15 cellular contexts compared by ENCODE assay signal in genomic region chr11:117830072-117830471, GRCh38. TPM values are rescaled to one million over a fixed set of nuclear protein-coding genes. Genes with fewer than 3 reads are reported as not detected.
DNase-seq lines count a peak whose midpoint lies in the region; ATAC-seq, FAIRE-seq and TF ChIP-seq lines count a peak whose summit lies in the region.
"Had no signal": no experiment of that assay in that cellular context is flagged by ENCODE, and none has a peak within 500 bp of the region (broad histone marks: within the 10 kb centered on the region; RNA-seq: fewer than 3 reads in every experiment).

No MANE protein-coding gene starts in this region.

- no peaks in the 10 kb centered on the region for H3K36me3 Mint-ChIP-seq in CD4-positive, alpha-beta memory T cell

- POLR2A ChIA-PET in CD4-positive, alpha-beta memory T cell (lab: Charles Lee; ENCODE audit: partially characterized antibody), result interaction anchor here (6.9 kb wide), 1 partner anchor 14 kb away, joined by 70 read pairs; no protein-coding TSS in a partner anchor
- POLR2A ChIA-PET in GM12878 (lab: Charles Lee), result interaction anchor here (0.7 to 1.3 kb wide), 2 partner anchors 115 to 117 kb away, joined by 3 to 5 read pairs; no protein-coding TSS in a partner anchor

- H3K27ac ChIP-seq in CD4-positive, alpha-beta memory T cell (ENCODE audit: low read depth, low read length), result no peak overlapping the region
- H3K27ac ChIP-seq in KOPT-K1 (ENCODE audit: low read depth, low read length, poor library complexity, severe bottlenecking) (peak overlapping the region; percentile 99), GM12878 (ENCODE audit: control insufficient read depth, insufficient read depth) (no peak overlapping the region), pancreas (peak overlapping the region in 3 of 4 donors; percentile 58 to 91 (median 86)), trophoblast cell (ENCODE audit: low read depth, low read length) (no peak overlapping the region)
- H3K27ac ChIP-seq: cardiac muscle cell had no signal

- H3K36me3 ChIP-seq in CD4-positive, alpha-beta memory T cell (ENCODE audit: insufficient read depth, low read length), result no peaks in the 10 kb centered on the region
- no peaks in the 10 kb centered on the region for H3K36me3 ChIP-seq in KOPT-K1 (ENCODE audit: insufficient read depth, low read length)
- no peaks in the 10 kb centered on the region for H3K36me3 ChIP-seq in GM12878 (ENCODE audit: control insufficient read depth in 2 of 2, insufficient read depth in 2 of 2, low read length in 1 of 2)
- no peaks in the 10 kb centered on the region for H3K36me3 ChIP-seq in pancreas
- H3K36me3 ChIP-seq in trophoblast cell (ENCODE audit: control insufficient read depth in 1 of 2, insufficient read depth in 2 of 2, low read length in 2 of 2), result no peaks in the 10 kb centered on the region
- H3K36me3 ChIP-seq: cardiac muscle cell had no signal

- FAIRE-seq in GM12878 (lab: Jason Lieb, UNC) (no peak), pancreas (lab: Jason Lieb, UNC) (no peak)

- no peaks in the 10 kb centered on the region for H3K9me3 ChIP-seq in CD4-positive, alpha-beta memory T cell (ENCODE audit: control insufficient read depth in 1 of 2, low read length in 2 of 2)
- H3K9me3 ChIP-seq in KOPT-K1 (ENCODE audit: insufficient read depth, low read length, poor library complexity, severe bottlenecking) (no peaks in the 10 kb centered on the region), GM12878 (replicated peaks; ENCODE audit: control insufficient read depth, insufficient read depth, low read length) (no peaks in the 10 kb centered on the region), pancreas (no peaks in the 10 kb centered on the region), trophoblast cell (ENCODE audit: insufficient read depth, low read depth, low read length) (peaks cover 2% of the 10 kb centered on the region)
- H3K9me3 ChIP-seq: gastroesophageal sphincter had no signal

- peak overlapping the region in 2 of 8 donors; percentile 59 for H3K4me3 Mint-ChIP-seq in CD4-positive, alpha-beta memory T cell

- BruUV-seq in GM12878 (replicated peaks; lab: Mats Ljungman, UMichigan), result no TSS peak

- no peak overlapping the region for H3K4ac ChIP-seq in trophoblast cell (ENCODE audit: low read depth, low read length)

- H2BK12ac ChIP-seq in trophoblast cell (ENCODE audit: low read length), result no peak overlapping the region

- H4K8ac ChIP-seq in trophoblast cell (ENCODE audit: low read depth, low read length), result no peak overlapping the region

- RAD21 ChIA-PET in GM12878 (lab: Charles Lee; ENCODE audit: unreplicated experiment), result interaction anchor here (0.6 to 22.6 kb wide), 4 partner anchors 13 to 223 kb away, joined by 3 to 393 read pairs (median 26); no protein-coding TSS in a partner anchor

- H4K91ac ChIP-seq in trophoblast cell (ENCODE audit: low read depth, low read length), result no peak overlapping the region

- CTCF ChIA-PET in CD4-positive, alpha-beta memory T cell (lab: Charles Lee; ENCODE audit: partially characterized antibody), result interaction anchor here (3.8 to 16.1 kb wide), 3 partner anchors 13 to 117 kb away, joined by 16 to 216 read pairs (median 59); no protein-coding TSS in a partner anchor
- CTCF ChIA-PET in GM12878 (lab: Yijun Ruan, JAX), result interaction anchor here (0.7 to 6.1 kb wide), 4 partner anchors 12 to 116 kb away, joined by 3 to 48 read pairs (median 12); no protein-coding TSS in a partner anchor

- no peak overlapping the region for H3K4me2 ChIP-seq in GM12878 (ENCODE audit: control insufficient read depth, insufficient read depth)
- no peak overlapping the region for H3K4me2 ChIP-seq in trophoblast cell (ENCODE audit: low read length)

- H3K9ac ChIP-seq in GM12878 (ENCODE audit: control insufficient read depth, insufficient read depth, low read length) (no peak overlapping the region), trophoblast cell (ENCODE audit: low read length) (no peak overlapping the region)

- no peaks in the 10 kb centered on the region for H3K79me2 ChIP-seq in GM12878 (ENCODE audit: control insufficient read depth, insufficient read depth, low read length)
- no peaks in the 10 kb centered on the region for H3K79me2 ChIP-seq in trophoblast cell (ENCODE audit: control insufficient read depth, insufficient read depth, low read length, poor library complexity)

- no peaks in the 10 kb centered on the region for H4K20me1 ChIP-seq in GM12878 (ENCODE audit: control insufficient read depth, insufficient read depth)

- no peak for DNase-seq in CD4-positive, alpha-beta memory T cell
- no peak for DNase-seq in GM12878 (ENCODE audit: low read depth, low spot score)
- DNase-seq in pancreas, result peak in 3 of 6 donors; percentile 14 to 51 (median 35)
- DNase-seq in trophoblast cell, result no peak
- DNase-seq: midbrain, NCI-H1048, NCI-H2171, SIG-M5 had no signal

- no peak for TF ChIP-seq POLR2A in GM12878 (IDR thresholded peaks at IDR 0.05; ENCODE audit: low read depth, low read length)

- ATAC-seq in GM12878 (no peak), pancreas (no peak), GM18498 (IDR thresholded peaks at IDR 0.05; ENCODE audit: unreplicated experiment) (no peak), HG03469 (IDR thresholded peaks at IDR 0.05; ENCODE audit: unreplicated experiment) (no peak)
- ATAC-seq: gastroesophageal sphincter had no signal

- no peak overlapping the region for H3K23ac ChIP-seq in trophoblast cell (ENCODE audit: low read length)

- peak overlapping the region in 6 of 7 donors; percentile 42 to 87 (median 76) for H3K27ac Mint-ChIP-seq in CD4-positive, alpha-beta memory T cell

- WGBS in GM12878 (ENCODE audit: insufficient coverage, insufficient replicate concordance, low lambda C conversion rate, missing lambda C conversion rate), result 89% methylated on average over 14 of the region's 14 CpGs
- 81 to 96% methylated on average over 14 of the region's 14 CpGs for WGBS in pancreas, 2 donors
- WGBS in trophoblast cell (ENCODE audit: extremely low coverage, insufficient coverage, insufficient read length), result no CpG with 5 or more reads among the region's 14 CpGs

- TF ChIP-seq CTCF in GM12878 (IDR thresholded peaks at IDR 0.05 in 2 of 3, conservative IDR thresholded peaks at IDR 0.05 in 1 of 3; ENCODE audit: control insufficient read depth in 2 of 3, extremely low read depth in 1 of 3, insufficient read depth in 1 of 3, low read depth in 3 of 3, low read length in 3 of 3), result no peak
- TF ChIP-seq CTCF in pancreas (IDR thresholded peaks at IDR 0.05), result no peak

- TF ChIP-seq EP300 in GM12878 (IDR thresholded peaks at IDR 0.05; ENCODE audit: borderline replicate concordance in 1 of 2, control insufficient read depth in 1 of 2, low read depth in 2 of 2, low read length in 2 of 2), result no peak

- no peak overlapping the region for H2BK5ac ChIP-seq in trophoblast cell (ENCODE audit: low read depth, low read length, poor library complexity)

- H3K4me3 ChIP-seq in CD4-positive, alpha-beta memory T cell (ENCODE audit: low read length in 2 of 2), result no peak overlapping the region
- H3K4me3 ChIP-seq in GM12878 (no peak overlapping the region), pancreas (no peak overlapping the region), trophoblast cell (ENCODE audit: low read depth, low read length) (no peak overlapping the region)
- H3K4me3 ChIP-seq: cardiac muscle cell, gastroesophageal sphincter had no signal

- intact Hi-C loops in CD4-positive, alpha-beta memory T cell (cut with micrococcal nuclease), result no loop called here
- intact Hi-C loops in GM12878 (cut with micrococcal nuclease; ENCODE audit: unreplicated experiment), result no loop called here
- intact Hi-C loops in pancreas (cut with DNase I), result no loop called here

- H2BK120ac ChIP-seq in trophoblast cell (ENCODE audit: insufficient read depth, low read length, poor library complexity), result no peak overlapping the region

- H3K27me3 ChIP-seq in CD4-positive, alpha-beta memory T cell (ENCODE audit: insufficient read depth, low read length), result no peaks in the 10 kb centered on the region
- no peaks in the 10 kb centered on the region for H3K27me3 ChIP-seq in GM12878 (replicated peaks in 1 of 2; ENCODE audit: control insufficient read depth in 2 of 2, insufficient read depth in 2 of 2, low read length in 1 of 2)
- no peaks in the 10 kb centered on the region for H3K27me3 ChIP-seq in pancreas
- H3K27me3 ChIP-seq in trophoblast cell (ENCODE audit: insufficient read depth, low read length), result no peaks in the 10 kb centered on the region
- H3K27me3 ChIP-seq: cardiac muscle cell had no signal

- H4K12ac ChIP-seq in trophoblast cell (ENCODE audit: low read depth, low read length), result no peak overlapping the region

- no peak overlapping the region for H3K18ac ChIP-seq in trophoblast cell (ENCODE audit: low read length)

- peaks cover 33% of the 10 kb centered on the region for H3K4me1 ChIP-seq in CD4-positive, alpha-beta memory T cell (ENCODE audit: insufficient read depth, low read length)
- peaks cover 11% of the 10 kb centered on the region for H3K4me1 ChIP-seq in GM12878 (ENCODE audit: control insufficient read depth, insufficient read depth, low read length)
- H3K4me1 ChIP-seq in pancreas, result peaks cover 12 to 25% (median 18%) of the 10 kb centered on the region in 3 donors
- H3K4me1 ChIP-seq in trophoblast cell (ENCODE audit: control insufficient read depth in 1 of 2, insufficient read depth in 2 of 2, low read length in 2 of 2), result peaks cover 8 to 9% of the 10 kb centered on the region in 2 experiments

- no peak for TF ChIP-seq RAD21 in GM12878 (IDR thresholded peaks at IDR 0.05; ENCODE audit: insufficient read depth, low read depth, low read length)

- SMC1A ChIA-PET in GM12878 (lab: Charles Lee; ENCODE audit: uncharacterized antibody, unreplicated experiment), result interaction anchor here (0.6 to 9.6 kb wide), 3 partner anchors 12 to 223 kb away, joined by 3 to 98 read pairs (median 3); no protein-coding TSS in a partner anchor

- in situ Hi-C loops in GM12878 (cut with MboI), result no loop called here

- H3K14ac ChIP-seq in trophoblast cell (ENCODE audit: low read length), result no peak overlapping the region

- no peaks in the 10 kb centered on the region for H3K27me3 Mint-ChIP-seq in CD4-positive, alpha-beta memory T cell

- no peak overlapping the region for H2AFZ ChIP-seq in GM12878 (ENCODE audit: control insufficient read depth, low read depth, low read length)
- H2AFZ ChIP-seq in trophoblast cell (ENCODE audit: insufficient read depth, low read length, poor library complexity), result no peak overlapping the region

- peaks cover 19 to 58% (median 36%) of the 10 kb centered on the region in 4 donors for H3K4me1 Mint-ChIP-seq in CD4-positive, alpha-beta memory T cell

- no peak overlapping the region for H2AK5ac ChIP-seq in trophoblast cell (ENCODE audit: low read length)

- H3K79me1 ChIP-seq in trophoblast cell (ENCODE audit: low read length), result no peaks in the 10 kb centered on the region

- H3K9me3 Mint-ChIP-seq in CD4-positive, alpha-beta memory T cell, result no peaks in the 10 kb centered on the region

RNA-seq across cellular contexts. Expression of gene FXYD2, which starts 5.5 kb away (rescaled TPM):
- 10 to 100 TPM in 1 of 2 experiments, 1 to 10 TPM in 1; 9.3 to 10.5 TPM for total RNA-seq in CD4-positive, alpha-beta memory T cell
- polyA plus RNA-seq in CD4-positive, alpha-beta memory T cell, result 1 to 10 TPM; 3.5 to 7.1 TPM
- 0.56 and 0.64 TPM in 2 replicates for total RNA-seq in GM12878 (2013; cell fraction: nucleolus; rRNA removed)
- 3.6 and 3.8 TPM in 2 replicates for total RNA-seq in GM12878 (2014; rRNA removed)
- total RNA-seq in GM12878 (2014; rRNA removed; fragmentation: Illumina TruSeq; extraction: Trizol), result 1.2 and 1.5 TPM in 2 replicates
- 1.8 and 2.0 TPM in 2 replicates for total RNA-seq in GM12878 (2021)
- 3.6 TPM for polyA plus RNA-seq in GM12878 (2011; ENCODE audit: low read depth)
- polyA plus RNA-seq in GM12878 (2011; rRNA removed), result 3.2 and 4.5 TPM in 2 replicates
- polyA plus RNA-seq in GM12878 (2011; cell fraction: cytosol; rRNA removed), result 9.8 TPM in 2 replicates
- 2.4 and 8.4 TPM in 2 replicates for polyA plus RNA-seq in GM12878 (2011; cell fraction: nucleus; rRNA removed)
- 4.5 and 6.7 TPM in 2 replicates for polyA plus RNA-seq in GM12878 (2012)
- 1.9 TPM in 1 of 2 replicates, not detected in the other for polyA plus RNA-seq in GM12878 (2014; fragmentation: Illumina TruSeq; extraction: Trizol)
- polyA plus RNA-seq in GM12878 (2014; fragmentation: Nextera tagmentation; extraction: Ambion mirVana), result 1 to 10 TPM; 1.6 to 1.9 TPM
- 2.0 and 2.9 TPM in 2 replicates for polyA plus RNA-seq in GM12878 (2014; rRNA removed)
- polyA plus RNA-seq in GM12878 (2016; fragmentation: Nextera tagmentation; extraction: Ambion mirVana), result 1 to 10 TPM; 3.3 to 4.1 TPM
- 2.9 and 5.7 TPM in 2 replicates for polyA minus RNA-seq in GM12878 (2011; rRNA and poly(A)+ RNA removed)
- polyA minus RNA-seq in GM12878 (2011; cell fraction: cytosol; rRNA and poly(A)+ RNA removed), result not detected in 2 replicates
- 1.5 and 1.9 TPM in 2 replicates for polyA minus RNA-seq in GM12878 (2011; cell fraction: nucleus; rRNA and poly(A)+ RNA removed)
- total RNA-seq in pancreas, result 100 to 1,000 TPM; 220 to 395 (median 314) TPM
- polyA plus RNA-seq in pancreas, result 1,000 to 10,000 TPM; 1,418 to 2,509 TPM
- polyA plus RNA-seq in trophoblast cell (2013), result not detected in 2 replicates
- total RNA-seq: G401 had no signal

RNA-seq across cellular contexts. Expression of gene DSCAML1, which starts 33.1 kb away (rescaled TPM):
- 1 to 10 TPM in 1 of 2 experiments, under 1 TPM in 1; 1.00 to 1.0 TPM for total RNA-seq in CD4-positive, alpha-beta memory T cell
- polyA plus RNA-seq in CD4-positive, alpha-beta memory T cell, result not detected
- total RNA-seq in GM12878 (2013; cell fraction: nucleolus; rRNA removed), result 0.48 and 1.6 TPM in 2 replicates
- total RNA-seq in GM12878 (2014; rRNA removed) (0.06 and 0.11 TPM in 2 replicates), GM12878 (2014; rRNA removed; fragmentation: Illumina TruSeq; extraction: Trizol) (0.05 and 0.09 TPM in 2 replicates), GM12878 (2021) (0.13 TPM in 2 replicates), pancreas (1 to 10 TPM in 5 of 6 donors, under 1 TPM in 1; 0.69 to 2.7 (median 1.8) TPM)
- 0.03 TPM for polyA plus RNA-seq in GM12878 (2011; ENCODE audit: low read depth)
- polyA plus RNA-seq in GM12878 (2011; rRNA removed) (0.18 and 0.20 TPM in 2 replicates), GM12878 (2014; fragmentation: Illumina TruSeq; extraction: Trizol) (0.06 and 0.11 TPM in 2 replicates), GM12878 (2014; fragmentation: Nextera tagmentation; extraction: Ambion mirVana) (under 1 TPM in 1 of 2 experiments, not detected in 1; 0.03 TPM), GM12878 (2014; rRNA removed) (0.06 and 0.10 TPM in 2 replicates), GM12878 (2016; fragmentation: Nextera tagmentation; extraction: Ambion mirVana) (under 1 TPM; 0.03 TPM), pancreas (1 to 10 TPM; 1.7 to 1.9 TPM)
- polyA plus RNA-seq in GM12878 (2011; cell fraction: cytosol; rRNA removed), result 0.39 and 0.47 TPM in 2 replicates
- polyA plus RNA-seq in GM12878 (2011; cell fraction: nucleus; rRNA removed), result 1.5 TPM in 2 replicates
- 0.15 and 0.39 TPM in 2 replicates for polyA plus RNA-seq in GM12878 (2012)
- polyA minus RNA-seq in GM12878 (2011; rRNA and poly(A)+ RNA removed), result 0.26 and 0.80 TPM in 2 replicates
- 0.27 TPM in 1 of 2 replicates, not detected in the other for polyA minus RNA-seq in GM12878 (2011; cell fraction: cytosol; rRNA and poly(A)+ RNA removed)
- polyA minus RNA-seq in GM12878 (2011; cell fraction: nucleus; rRNA and poly(A)+ RNA removed), result 2.3 and 3.7 TPM in 2 replicates
- polyA plus RNA-seq in trophoblast cell (2013), result 0.01 TPM in 1 of 2 replicates, not detected in the other
- total RNA-seq: G401, pulmonary artery endothelial cell had no signal
- polyA plus RNA-seq: cardiac muscle cell had no signal

RNA-seq across cellular contexts. Expression of gene FXYD6, which starts 46.4 kb away (rescaled TPM):
- total RNA-seq in CD4-positive, alpha-beta memory T cell, result not detected
- under 1 TPM in 1 of 2 donors, not detected in 1; 0.15 TPM for polyA plus RNA-seq in CD4-positive, alpha-beta memory T cell
- 0.27 TPM in 1 of 2 replicates, not detected in the other for total RNA-seq in GM12878 (2013; cell fraction: nucleolus; rRNA removed)
- total RNA-seq in GM12878 (2014; rRNA removed), result 0.11 and 0.27 TPM in 2 replicates
- 0.09 TPM in 1 of 2 replicates, not detected in the other for total RNA-seq in GM12878 (2014; rRNA removed; fragmentation: Illumina TruSeq; extraction: Trizol)
- total RNA-seq in GM12878 (2021), result 0.10 and 0.93 TPM in 2 replicates
- polyA plus RNA-seq in GM12878 (2011; ENCODE audit: low read depth), result not detected
- 2.0 and 2.1 TPM in 2 replicates for polyA plus RNA-seq in GM12878 (2011; rRNA removed)
- polyA plus RNA-seq in GM12878 (2011; cell fraction: cytosol; rRNA removed), result 2.2 and 2.8 TPM in 2 replicates
- polyA plus RNA-seq in GM12878 (2011; cell fraction: nucleus; rRNA removed), result 2.2 and 3.1 TPM in 2 replicates
- polyA plus RNA-seq in GM12878 (2012), result 0.42 and 0.62 TPM in 2 replicates
- polyA plus RNA-seq in GM12878 (2014; fragmentation: Illumina TruSeq; extraction: Trizol), result 0.46 and 1.2 TPM in 2 replicates
- polyA plus RNA-seq in GM12878 (2014; fragmentation: Nextera tagmentation; extraction: Ambion mirVana), result under 1 TPM; 0.16 to 0.29 TPM
- polyA plus RNA-seq in GM12878 (2014; rRNA removed), result 0.42 and 0.88 TPM in 2 replicates
- polyA plus RNA-seq in GM12878 (2016; fragmentation: Nextera tagmentation; extraction: Ambion mirVana), result not detected
- 1.5 and 4.3 TPM in 2 replicates for polyA minus RNA-seq in GM12878 (2011; rRNA and poly(A)+ RNA removed)
- polyA minus RNA-seq in GM12878 (2011; cell fraction: cytosol; rRNA and poly(A)+ RNA removed), result not detected in 2 replicates
- 0.96 and 1.9 TPM in 2 replicates for polyA minus RNA-seq in GM12878 (2011; cell fraction: nucleus; rRNA and poly(A)+ RNA removed)
- 10 to 100 TPM in 1 of 6 donors, 1 to 10 TPM in 5; 2.7 to 17.2 (median 6.5) TPM for total RNA-seq in pancreas
- 10 to 100 TPM; 14.3 to 48.0 TPM for polyA plus RNA-seq in pancreas
- polyA plus RNA-seq in trophoblast cell (2013), result 4.7 TPM in 2 replicates
- total RNA-seq: G401 had no signal

Comparison
In these comparisons a context has a peak if more than half of its experiments do, and no peak if none do; other contexts are left out.
1. H3K27ac ChIP-seq: peak in KOPT-K1 (single experiment) and pancreas (3 of 4); none in CD4-positive, alpha-beta memory T cell (single experiment), GM12878 (single experiment) and trophoblast cell (single experiment).
2. RNA of gene FXYD2, which starts 5.5 kb away (total RNA-seq): 220 to 395 TPM in pancreas; 9.3 to 10.5 TPM in CD4-positive, alpha-beta memory T cell and 0.56 to 3.8 TPM in GM12878; every median in the first group is over 10 times any median in the second.